ENCODE assay signal across 11 cellular contexts in genomic region chr12:46950116-46950515, GRCh38.
"Had no signal": no experiment of that assay in that cellular context is flagged by ENCODE, and none has a peak within 500 bp of the region (broad histone marks: within the 10 kb centered on the region; RNA-seq: fewer than 3 reads in every experiment).

No MANE protein-coding gene starts in this region.

- FAIRE-seq: astrocyte, islet of Langerhans, pancreas had no signal

- H3K4me1 ChIP-seq: pancreas, stomach had no signal

- H3K4me3 ChIP-seq: mucosa of descending colon, pancreas, stomach, thoracic aorta had no signal

- H3K9me3 ChIP-seq: mucosa of descending colon, pancreas, stomach, thoracic aorta had no signal

- H3K27me3 ChIP-seq: pancreas, stomach had no signal

- H3K36me3 ChIP-seq: pancreas, stomach, thoracic aorta had no signal

- DNase-seq: activated CD4-positive, alpha-beta T cell treated with anti-CD3 and anti-CD28 coated beads for 1 hour; activated CD4-positive, alpha-beta T cell treated with anti-CD3 and anti-CD28 coated beads, Interleukin-2, amount 50 U/mL, for 4 hours; activated naive CD4-positive, alpha-beta T cell treated with Interleukin-2 at 50 U/mL for 16 hours; mucosa of descending colon; naive thymus-derived CD4-positive, alpha-beta T cell; pancreas; stimulated activated CD4-positive, alpha-beta T cell treated with anti-CD3 and anti-CD28 coated beads, Interleukin-1b, Interleukin-23, amount 100 ng/mL, for 48 hours; stomach had no signal

- H3K27ac ChIP-seq: pancreas, stomach, thoracic aorta had no signal
